In genomic region chr5:17180957-17181723, GRCh38 we compare ENCODE assay signal across 9 cellular contexts. TPM values are rescaled to one million over a fixed set of nuclear protein-coding genes. Genes with fewer than 3 reads are reported as not detected.
A peak's percentile ranks its signal among the peaks of the same experiment; 100 is the strongest.
DNase-seq lines count a peak whose midpoint lies in the region; ATAC-seq and TF ChIP-seq lines count a peak whose summit lies in the region.
"Had no signal": no experiment of that assay in that cellular context is flagged by ENCODE, and none has a peak within 500 bp of the region (broad histone marks: within the 10 kb centered on the region; RNA-seq: fewer than 3 reads in every experiment).

No MANE protein-coding gene starts in this region.

- DNase-seq in ELR (ENCODE audit: low read depth) (peak; percentile 99), NCI-H460 (ENCODE audit: extremely low read depth, low read depth) (peak; percentile 65), dermis blood vessel endothelial cell (peak; percentile 49), omental fat pad (ENCODE audit: low spot score) (no peak), NCI-H774 (lab: John Stamatoyannopoulos, UW) (no peak), HuH-7 (ENCODE audit: low spot score) (no peak), SHP77 (lab: John Stamatoyannopoulos, UW) (no peak)
- DNase-seq: ovary had no signal

- ATAC-seq in omental fat pad (ENCODE audit: low FRiP score) (peak; percentile 85), GM21390 (IDR thresholded peaks at IDR 0.05; ENCODE audit: unreplicated experiment) (no peak)

- TF ChIP-seq CTCF in omental fat pad (IDR thresholded peaks at IDR 0.05) = no peak

RNA-seq across cellular contexts. Expression of gene BASP1, which starts 36.3 kb away (rescaled TPM):
- total RNA-seq in NCI-H460 (2014; rRNA removed; shearing (Covaris generic)) = 162 and 205 TPM in 2 replicates
- polyA plus RNA-seq in NCI-H460 (2014; cell fraction: nucleus; rRNA removed) = 195 and 217 TPM in 2 replicates
- 4.4 and 9.3 TPM in 2 replicates for total RNA-seq in dermis blood vessel endothelial cell
- 10 to 100 TPM; 19.8 to 53.9 (median 32.5) TPM for total RNA-seq in omental fat pad

Comparison
In these comparisons a context has a peak if more than half of its experiments do, and no peak if none do; other contexts are left out.
1. DNase-seq: peak in ELR (single experiment), NCI-H460 (single experiment) and dermis blood vessel endothelial cell (single experiment); none in omental fat pad (single experiment), NCI-H774 (single experiment), HuH-7 (single experiment) and SHP77 (0 of 2).